Comparison of ENCODE assay signal across 22 cellular contexts in genomic region chr9:83041771-83042170, GRCh38. TPM values are rescaled to one million over a fixed set of nuclear protein-coding genes. Genes with fewer than 3 reads are reported as not detected.
DNase-seq lines count a peak whose midpoint lies in the region; ATAC-seq, FAIRE-seq and TF ChIP-seq lines count a peak whose summit lies in the region.
"Had no signal": no experiment of that assay in that cellular context is flagged by ENCODE, and none has a peak within 500 bp of the region (broad histone marks: within the 10 kb centered on the region; RNA-seq: fewer than 3 reads in every experiment).

No MANE protein-coding gene starts in this region.

- no peaks in the 10 kb centered on the region; the same call in 1 of the 2 replicates for H3K27me3 ChIP-seq in SK-N-SH (ENCODE audit: insufficient read depth)
- no peaks in the 10 kb centered on the region for H3K27me3 ChIP-seq in PC-9 (ENCODE audit: insufficient read depth, low read depth)
- H3K27me3 ChIP-seq: colonic mucosa, neural progenitor cell, testis had no signal

- DNase-seq in SK-N-SH = no peak
- peak in 1 of 2 experiments; percentile 92 for DNase-seq in PC-9
- peak; percentile 70 for DNase-seq in fibroblast of villous mesenchyme (ENCODE audit: low read depth)
- DNase-seq in kidney = no peak
- DNase-seq in posterior cingulate gyrus = no peak
- no peak for DNase-seq in NCI-H1105 treated with DMSO at 0.1 percent for 48 hours (lab: John Stamatoyannopoulos, UW)
- no peak for DNase-seq in NCI-H748 treated with DMSO at 0.1 percent for 48 hours (lab: John Stamatoyannopoulos, UW)
- DNase-seq: ACHN; aorta; CD4-positive, alpha-beta T cell; colonic mucosa; DND-41; GOT3; left cardiac atrium; NCI-H524 treated with DMSO at 0.1 percent for 48 hours; stimulated activated CD4-positive, alpha-beta T cell treated with anti-CD3 and anti-CD28 coated beads, Interleukin-12 subunit alpha, Interleukin-12 subunit beta, amount 100 ng/mL, for 4 hours; T-helper 9 cell; testis had no signal

- H3K9me2 ChIP-seq in SK-N-SH (no peaks in the 10 kb centered on the region), PC-9 (ENCODE audit: insufficient read depth) (no peaks in the 10 kb centered on the region; the same call in 1 of the 2 replicates)

- H3K36me3 ChIP-seq in SK-N-SH (replicated peaks in 1 of 2; ENCODE audit: control insufficient read depth in 1 of 2, insufficient read depth in 2 of 2, low read length in 1 of 2) = no peaks in the 10 kb centered on the region
- H3K36me3 ChIP-seq in PC-9 (ENCODE audit: low read depth) = no peaks in the 10 kb centered on the region
- H3K36me3 ChIP-seq in kidney (ENCODE audit: control insufficient read depth in 1 of 2, insufficient read depth in 2 of 2, low read length in 2 of 2) = no peaks in the 10 kb centered on the region
- H3K36me3 ChIP-seq: colonic mucosa, neural progenitor cell had no signal

- FAIRE-seq in kidney (lab: Jason Lieb, UNC) = no peak

- POLR2A ChIA-PET in SK-N-SH (lab: Yijun Ruan, JAX) = no interaction called here
- POLR2A ChIA-PET in PC-9 (lab: Charles Lee; ENCODE audit: unreplicated experiment) = interaction anchor here (0.5 kb wide), 1 partner anchor 757 kb away, joined by 5 read pairs; no protein-coding TSS in a partner anchor

- BruUV-seq in PC-9 (replicated peaks; lab: Mats Ljungman, UMichigan) = no TSS peak

- ATAC-seq in SK-N-SH treated with all-trans-retinoic acid at 6 μM for 48 hours = no peak
- ATAC-seq: left cardiac atrium had no signal

- H3F3A ChIP-seq in SK-N-SH (replicated peaks; ENCODE audit: insufficient read depth) = no peaks in the 10 kb centered on the region
- H3F3A ChIP-seq in PC-9 (ENCODE audit: insufficient read depth, low read depth) = peaks cover 17% of the 10 kb centered on the region

- H4K20me1 ChIP-seq in SK-N-SH (ENCODE audit: insufficient read depth) (no peaks in the 10 kb centered on the region), PC-9 (ENCODE audit: insufficient read depth) (no peaks in the 10 kb centered on the region; the same call in 1 of the 2 replicates)

- H3K9ac ChIP-seq in SK-N-SH = no peak overlapping the region
- no peak overlapping the region for H3K9ac ChIP-seq in kidney (ENCODE audit: low read length in 2 of 2)
- H3K9ac ChIP-seq: neural progenitor cell had no signal

- H2AFZ ChIP-seq in SK-N-SH (ENCODE audit: low read depth) = no peak overlapping the region
- no peak overlapping the region for H2AFZ ChIP-seq in PC-9
- H2AFZ ChIP-seq: neural progenitor cell had no signal

- H3K9me3 ChIP-seq in SK-N-SH (no peaks in the 10 kb centered on the region), PC-9 (ENCODE audit: insufficient read depth, low read depth) (no peaks in the 10 kb centered on the region), kidney (ENCODE audit: control insufficient read depth in 1 of 2, low read length in 2 of 2) (no peaks in the 10 kb centered on the region)
- H3K9me3 ChIP-seq: colonic mucosa, testis had no signal

- TF ChIP-seq CTCF in SK-N-SH (IDR thresholded peaks at IDR 0.05) = no peak
- no peak for TF ChIP-seq CTCF in PC-9 (conservative IDR thresholded peaks at IDR 0.05)
- TF ChIP-seq CTCF in fibroblast of villous mesenchyme (IDR thresholded peaks at IDR 0.05; ENCODE audit: insufficient read depth, low read depth, low read length) = no peak
- TF ChIP-seq CTCF in kidney (IDR thresholded peaks at IDR 0.05; ENCODE audit: borderline replicate concordance, extremely low read depth, insufficient read depth) = no peak

- WGBS in SK-N-SH (ENCODE audit: low lambda C conversion rate) = 8% methylated on average over 1 of the region's 1 CpG

- intact Hi-C loops in PC-9 (cut with micrococcal nuclease; ENCODE audit: unreplicated experiment) (loop anchor here (1.0 kb wide), 1 partner anchor 14 kb away; no protein-coding TSS in a partner anchor), kidney (cut with DNase I) (no loop called here), posterior cingulate gyrus (cut with DNase I) (no loop called here)

- H3K27ac ChIP-seq in SK-N-SH (ENCODE audit: low read depth in 2 of 2, low read length in 1 of 2) (peak overlapping the region in 1 of 2 experiments; percentile 85; a peak in 2 of 4 replicates), PC-9 (peak overlapping the region; percentile 50), kidney (ENCODE audit: low read depth in 2 of 2, low read length in 2 of 2) (no peak overlapping the region)
- H3K27ac ChIP-seq: colonic mucosa, neural progenitor cell, SK-N-MC, testis had no signal

- no peak overlapping the region for H3K4me2 ChIP-seq in SK-N-SH
- H3K4me2 ChIP-seq in PC-9 = peak overlapping the region; percentile 53
- H3K4me2 ChIP-seq: neural progenitor cell had no signal

- TF ChIP-seq EP300 in SK-N-SH (IDR thresholded peaks at IDR 0.05; ENCODE audit: borderline replicate concordance in 1 of 2, low read depth in 1 of 2, low read length in 1 of 2) = no peak

- H3K4me3 ChIP-seq in SK-N-SH (ENCODE audit: low read depth in 2 of 2, low read length in 1 of 2) (no peak overlapping the region), PC-9 (no peak overlapping the region; the same call in 1 of the 2 replicates), fibroblast of villous mesenchyme (ENCODE audit: low read depth, low read length) (no peak overlapping the region), kidney (ENCODE audit: low read length in 2 of 2) (no peak overlapping the region)
- H3K4me3 ChIP-seq: colonic mucosa, neural progenitor cell, SK-N-MC, testis had no signal

- peaks cover 0 to 34% of the 10 kb centered on the region in 2 experiments; a peak in 2 of 4 replicates for H3K4me1 ChIP-seq in SK-N-SH (ENCODE audit: control insufficient read depth in 1 of 2, insufficient read depth in 2 of 2, low read depth in 1 of 2, low read length in 1 of 2)
- peaks cover 26% of the 10 kb centered on the region for H3K4me1 ChIP-seq in PC-9 (replicated peaks; ENCODE audit: insufficient read depth)
- no peaks in the 10 kb centered on the region for H3K4me1 ChIP-seq in kidney (ENCODE audit: control insufficient read depth in 1 of 2, insufficient read depth in 1 of 2, low read depth in 1 of 2, low read length in 2 of 2)
- H3K4me1 ChIP-seq: colonic mucosa, neural progenitor cell, testis had no signal

- H3K79me2 ChIP-seq in SK-N-SH (ENCODE audit: insufficient read depth) (no peaks in the 10 kb centered on the region), PC-9 (ENCODE audit: low read depth) (peaks cover 41% of the 10 kb centered on the region)

- TF ChIP-seq RAD21 in SK-N-SH (IDR thresholded peaks at IDR 0.05; ENCODE audit: low read length) = no peak

- CTCF ChIA-PET in SK-N-SH (lab: Yijun Ruan, JAX) = no interaction called here
- CTCF ChIA-PET in PC-9 (lab: Charles Lee) = no interaction called here

TF ChIP-seq in SK-N-SH treated with all-trans-retinoic acid at 6 μM for 48 hours, 23 proteins besides CTCF, POLR2A, EP300 and RAD21:
- no peak for TF ChIP-seq TOX (CRISPR knock-in tag; IDR thresholded peaks at IDR 0.05; ENCODE audit: borderline replicate concordance)
- TF ChIP-seq ISL1 (CRISPR knock-in tag; IDR thresholded peaks at IDR 0.05) = peak; percentile 32; the same call in 1 of the 2 replicates

TF ChIP-seq in SK-N-SH, 30 proteins besides CTCF, POLR2A, EP300 and RAD21:
- no peak for TF ChIP-seq REST (IDR thresholded peaks at IDR 0.05; ENCODE audit: low read depth, low read length)
- no peak for TF ChIP-seq MAX (IDR thresholded peaks at IDR 0.05; ENCODE audit: low read depth)
- TF ChIP-seq TCF12 (IDR thresholded peaks at IDR 0.05) = no peak
- TF ChIP-seq RFX5 (IDR thresholded peaks at IDR 0.05; ENCODE audit: low read length) = no peak
- no peak for TF ChIP-seq MEF2A (IDR thresholded peaks at IDR 0.05; ENCODE audit: borderline replicate concordance, low read depth)
- no peak for TF ChIP-seq USF1 (IDR thresholded peaks at IDR 0.05; ENCODE audit: borderline replicate concordance, low read depth)
- no peak for TF ChIP-seq GABPA (IDR thresholded peaks at IDR 0.05; ENCODE audit: low read depth)
TF ChIP-seq in SK-N-SH: peak in this region for 0.

RNA-seq across cellular contexts. Expression of gene RASEF, which starts 21.2 kb away (rescaled TPM):
- 0.08 TPM in 1 of 2 replicates, not detected in the other for polyA plus RNA-seq in SK-N-SH (2012; rRNA removed)
- 0.04 and 0.10 TPM in 2 replicates for polyA plus RNA-seq in SK-N-SH (2012; cell fraction: cytosol; rRNA removed)
- 0.06 and 0.10 TPM in 2 replicates for polyA plus RNA-seq in SK-N-SH (2012; cell fraction: nucleus; rRNA removed)
- total RNA-seq in PC-9 (2021) = 10.8 and 12.8 TPM in 2 replicates
- total RNA-seq in fibroblast of villous mesenchyme = 0.43 and 0.97 TPM in 2 replicates
- total RNA-seq in kidney = 11.9 TPM
- 2.2 TPM for polyA plus RNA-seq in kidney (ENCODE audit: insufficient read depth, low read depth, low replicate concordance)
- total RNA-seq: CD4-positive, alpha-beta T cell had no signal
- polyA plus RNA-seq: IgD-negative memory B cell had no signal
